Comparison of ENCODE assay signal across 8 cellular contexts in the genomic region with DNA sequence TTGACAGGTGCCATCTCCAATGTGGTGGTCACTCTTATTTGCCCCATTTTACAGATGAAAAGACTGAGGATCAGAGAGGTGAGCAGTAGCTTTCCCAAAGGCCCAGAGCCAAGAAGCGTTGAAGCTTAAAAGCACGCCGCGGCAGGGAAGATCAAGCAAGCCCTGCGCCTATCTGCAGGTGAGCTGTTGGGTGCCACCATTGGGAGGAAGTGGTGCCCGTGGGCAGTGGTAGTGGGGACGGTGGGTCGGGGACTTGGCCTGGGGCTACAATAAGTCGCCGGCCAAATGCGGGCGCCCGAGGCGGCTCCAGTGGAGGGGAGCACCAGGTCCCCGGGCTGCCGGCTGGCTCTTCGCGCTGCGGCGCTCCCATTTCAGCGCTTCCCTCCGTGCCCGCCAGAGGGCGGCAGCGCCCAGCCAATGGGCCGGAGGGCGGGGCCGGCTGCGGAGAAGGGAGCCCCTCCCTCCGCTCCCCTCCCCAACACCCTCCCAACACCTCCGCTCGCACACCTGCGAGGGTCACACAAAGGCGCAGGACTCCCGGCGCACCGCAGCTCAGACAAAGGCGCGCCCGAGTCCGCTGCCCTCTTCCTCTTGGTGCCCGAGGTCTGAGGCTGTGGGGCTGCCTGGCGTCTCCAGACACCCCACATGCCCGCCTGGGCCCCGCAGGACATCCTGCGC. TPM values are rescaled to one million over a fixed set of nuclear protein-coding genes. Genes with fewer than 3 reads are reported as not detected.
A peak's percentile ranks its signal among the peaks of the same experiment; 100 is the strongest.
DNase-seq lines count a peak whose midpoint lies in the region; ATAC-seq and TF ChIP-seq lines count a peak whose summit lies in the region.

No MANE protein-coding gene starts in this region.

- peak; percentile 81 for DNase-seq in DMS79 treated with DMSO at 0.1 percent for 48 hours (lab: John Stamatoyannopoulos, UW)
- DNase-seq in NCI-H226: peak; percentile 50
- DNase-seq in activated CD4-positive, alpha-beta T cell treated with anti-CD3 and anti-CD28 coated beads for 36 hours: peak; percentile 90
- DNase-seq in stimulated activated CD4-positive, alpha-beta T cell treated with anti-CD3 and anti-CD28 coated beads, Interleukin-4, amount 100 ng/mL, for 24 hours: peak; percentile 83
- DNase-seq in NCI-H1048 (lab: John Stamatoyannopoulos, UW): no peak

- POLR2A ChIA-PET in activated CD4-positive, alpha-beta T cell treated with anti-CD3 and anti-CD28 coated beads for 36 hours (lab: Charles Lee): no interaction called here

- peak; percentile 48 for ATAC-seq in HG02798 (IDR thresholded peaks at IDR 0.05; ENCODE audit: poor library complexity, unreplicated experiment)
- peak; percentile 59 for ATAC-seq in activated CD4-positive, alpha-beta T cell treated with anti-CD3 and anti-CD28 coated beads for 36 hours

- H3K27ac ChIP-seq in cingulate gyrus (ENCODE audit: low read depth, low read length) (peak overlapping the region; percentile 54), liver (ENCODE audit: low read depth in 1 of 2, low read length in 2 of 2) (peak overlapping the region in 1 of 2 donors; percentile 6)

- peak; percentile 87 for TF ChIP-seq CTCF in liver (IDR thresholded peaks at IDR 0.05; ENCODE audit: low read depth, low read length, missing input control)

- H3K4me1 ChIP-seq in liver (ENCODE audit: control insufficient read depth in 4 of 4, insufficient read depth in 4 of 4, low read length in 3 of 4): peaks cover 0 to 14% (median 4%) of the 10 kb centered on the region in 4 donors

- H3K27ac Mint-ChIP-seq in activated CD4-positive, alpha-beta T cell treated with anti-CD3 and anti-CD28 coated beads for 36 hours: peak overlapping the region; percentile 84

- peaks cover 0 to 3% (median 0%) of the 10 kb centered on the region in 4 donors for H3K27me3 ChIP-seq in liver (ENCODE audit: control insufficient read depth in 4 of 4, insufficient read depth in 4 of 4, low read length in 3 of 4)

- no peaks in the 10 kb centered on the region for H3K36me3 ChIP-seq in liver (ENCODE audit: control insufficient read depth in 4 of 4, insufficient read depth in 3 of 4, low read depth in 1 of 4, low read length in 3 of 4)

- CTCF ChIA-PET in activated CD4-positive, alpha-beta T cell treated with anti-CD3 and anti-CD28 coated beads for 36 hours (lab: Charles Lee): interaction anchor here (0.6 to 5.5 kb wide), 21 partner anchors 9 to 317 kb away, joined by 3 to 35 read pairs (median 4); a partner anchor contains a TSS

- H3K27me3 Mint-ChIP-seq in activated CD4-positive, alpha-beta T cell treated with anti-CD3 and anti-CD28 coated beads for 36 hours: no peaks in the 10 kb centered on the region

- H3K4me3 ChIP-seq in liver (ENCODE audit: low read depth in 1 of 3, low read length in 3 of 3): peak overlapping the region in 1 of 3 donors; percentile 12

- peaks cover 56% of the 10 kb centered on the region for H3K4me1 Mint-ChIP-seq in activated CD4-positive, alpha-beta T cell treated with anti-CD3 and anti-CD28 coated beads for 36 hours

- no peaks in the 10 kb centered on the region for H3K36me3 Mint-ChIP-seq in activated CD4-positive, alpha-beta T cell treated with anti-CD3 and anti-CD28 coated beads for 36 hours (ENCODE audit: low read depth)

- peak overlapping the region; percentile 81 for H3K4me3 Mint-ChIP-seq in activated CD4-positive, alpha-beta T cell treated with anti-CD3 and anti-CD28 coated beads for 36 hours

- WGBS in liver: 6% methylated on average over 46 of the region's 46 CpGs

- no peak overlapping the region for H3K9ac ChIP-seq in liver (ENCODE audit: low read depth in 1 of 2, low read length in 2 of 2)

- TF ChIP-seq RAD21 in liver (IDR thresholded peaks at IDR 0.05): peak; percentile 93 to 94

- H3K9me3 ChIP-seq in liver (ENCODE audit: control insufficient read depth in 4 of 4, low read length in 3 of 4): no peaks in the 10 kb centered on the region

- no peaks in the 10 kb centered on the region for H3K9me3 Mint-ChIP-seq in activated CD4-positive, alpha-beta T cell treated with anti-CD3 and anti-CD28 coated beads for 36 hours (ENCODE audit: low read depth)

- intact Hi-C loops in activated CD4-positive, alpha-beta T cell treated with anti-CD3 and anti-CD28 coated beads for 36 hours (cut with DNase I, micrococcal nuclease): loop anchor here (1.0 to 2.0 kb wide), 19 partner anchors 11 to 300 kb away; a partner anchor contains a TSS

TF ChIP-seq in liver, 16 proteins besides CTCF, POLR2A, EP300 and RAD21:
- no peak for TF ChIP-seq TAF1 (conservative IDR thresholded peaks at IDR 0.05)

RNA-seq across cellular contexts. Expression of a gene that starts 0.7 kb away (rescaled TPM):
- 10 to 100 TPM; 43.6 to 62.8 TPM for total RNA-seq in activated CD4-positive, alpha-beta T cell treated with anti-CD3 and anti-CD28 coated beads for 36 hours
- total RNA-seq in liver: 1 to 10 TPM in 1 of 2 donors, under 1 TPM in 1; 0.75 to 1.2 TPM
- 1 to 10 TPM in 1 of 2 donors, under 1 TPM in 1; 0.86 to 1.1 TPM for polyA plus RNA-seq in liver

RNA-seq across cellular contexts. Expression of a gene that starts 57.0 kb away (rescaled TPM):
- total RNA-seq in activated CD4-positive, alpha-beta T cell treated with anti-CD3 and anti-CD28 coated beads for 36 hours: 10 to 100 TPM; 10.7 to 14.8 TPM
- 1 to 10 TPM; 7.3 to 7.4 TPM for total RNA-seq in liver
- polyA plus RNA-seq in liver: 1 to 10 TPM; 3.3 to 5.6 TPM

Comparison
In these comparisons a context has a peak if more than half of its experiments do, and no peak if none do; other contexts are left out.
1. RNA of a gene that starts 0.7 kb away (total RNA-seq): 43.6 to 62.8 TPM in activated CD4-positive, alpha-beta T cell treated with anti-CD3 and anti-CD28 coated beads for 36 hours; 0.75 to 1.2 TPM in liver; every median in the first group is over 10 times any median in the second.